Comparison of ENCODE assay signal across 19 cellular contexts in genomic region chr2:142300517-142300916, GRCh38.
"Had no signal": no experiment of that assay in that cellular context is flagged by ENCODE, and none has a peak within 500 bp of the region (broad histone marks: within the 10 kb centered on the region; RNA-seq: fewer than 3 reads in every experiment).

No MANE protein-coding gene starts in this region.

- DNase-seq: colonic mucosa; dermis blood vessel endothelial cell; erythroblast; foreskin keratinocyte; head of caudate nucleus; kidney glomerular epithelial cell; mammary epithelial cell; mucosa of descending colon; naive thymus-derived CD8-positive, alpha-beta T cell; psoas muscle; spleen; stimulated activated CD4-positive, alpha-beta T cell treated with anti-CD3 and anti-CD28 coated beads, Interleukin-15, amount 100 ng/mL, for 24 hours; stimulated activated CD4-positive, alpha-beta T cell treated with anti-CD3 and anti-CD28 coated beads, Interleukin-1b, Interleukin-23, amount 100 ng/mL, for 48 hours; stimulated activated naive CD4-positive, alpha-beta T cell; stomach; substantia nigra; transverse colon had no signal

- H3K4me3 ChIP-seq: colonic mucosa, hepatocyte, mucosa of descending colon, psoas muscle, spleen, stomach, thoracic aorta, transverse colon had no signal
